ENCODE assay signal across 13 cellular contexts in the genomic region with DNA sequence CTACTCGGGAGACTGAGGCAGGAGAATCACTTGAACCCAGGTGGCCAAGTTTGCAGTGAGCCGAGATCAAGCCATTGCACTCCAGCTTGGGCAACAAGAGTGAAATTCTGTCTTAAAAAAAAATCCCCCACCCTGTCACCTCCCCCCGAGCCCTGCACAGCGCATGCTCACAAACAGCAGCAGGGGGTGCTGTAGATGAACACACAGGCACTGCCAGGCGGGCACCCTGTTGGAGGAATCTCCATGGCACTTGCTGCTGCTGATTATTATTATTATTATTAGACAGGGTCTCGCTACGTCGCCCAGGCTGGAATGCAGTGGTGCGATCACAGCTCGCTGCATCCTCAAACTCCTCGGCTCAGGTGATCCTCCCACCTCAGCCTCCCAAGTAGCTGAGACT. TPM values are rescaled to one million over a fixed set of nuclear protein-coding genes. Genes with fewer than 3 reads are reported as not detected.
A peak's percentile ranks its signal among the peaks of the same experiment; 100 is the strongest.
DNase-seq lines count a peak whose midpoint lies in the region; ATAC-seq and TF ChIP-seq lines count a peak whose summit lies in the region.
"Had no signal": no experiment of that assay in that cellular context is flagged by ENCODE, and none has a peak within 500 bp of the region (broad histone marks: within the 10 kb centered on the region; RNA-seq: fewer than 3 reads in every experiment).

No MANE protein-coding gene starts in this region.

- H3K79me2 ChIP-seq in OCI-LY7 (ENCODE audit: insufficient read depth, low read depth, low read length) (no peaks in the 10 kb centered on the region), fibroblast of lung (ENCODE audit: control insufficient read depth, insufficient read depth, low read length) (no peaks in the 10 kb centered on the region)

- no peak overlapping the region for H3K4me3 ChIP-seq in OCI-LY7 (ENCODE audit: low read depth, low read length, poor library complexity, severe bottlenecking)
- H3K4me3 ChIP-seq in fibroblast of lung (replicated peaks in 1 of 4; ENCODE audit: control extremely low read depth in 1 of 4, insufficient read depth in 1 of 4, low read depth in 3 of 4, low read length in 4 of 4) = no peak overlapping the region

- H3K36me3 Mint-ChIP-seq in effector memory CD8-positive, alpha-beta T cell (ENCODE audit: insufficient read depth) = no peaks in the 10 kb centered on the region
- H3K36me3 Mint-ChIP-seq: naive B cell had no signal

- H3K9ac ChIP-seq in fibroblast of lung (ENCODE audit: insufficient read depth, low read length) = no peak overlapping the region

- peak; percentile 38; the same call in 2 of the 3 replicates for TF ChIP-seq CTCF in GM12872 (IDR thresholded peaks at IDR 0.05; ENCODE audit: insufficient read depth, low read depth, low read length)
- TF ChIP-seq CTCF in OCI-LY7 (conservative IDR thresholded peaks at IDR 0.05; ENCODE audit: low read length) = peak; percentile 57
- TF ChIP-seq CTCF in fibroblast of lung (conservative IDR thresholded peaks at IDR 0.05 in 1 of 2, IDR thresholded peaks at IDR 0.05 in 1 of 2; ENCODE audit: low read depth in 1 of 2, low read length in 2 of 2) = peak; percentile 16 to 49

- H3K27me3 Mint-ChIP-seq in effector memory CD8-positive, alpha-beta T cell = peaks cover 24 to 50% of the 10 kb centered on the region in 2 donors

- H3K27ac Mint-ChIP-seq in effector memory CD8-positive, alpha-beta T cell = no peak overlapping the region

- H3K27me3 ChIP-seq in fibroblast of lung (ENCODE audit: control insufficient read depth, insufficient read depth, low read length) = peaks cover 3% of the 10 kb centered on the region

- H3K27ac ChIP-seq in OCI-LY7 (ENCODE audit: low read depth, low read length, poor library complexity, severe bottlenecking) (no peak overlapping the region), fibroblast of lung (ENCODE audit: insufficient read depth, low read length) (no peak overlapping the region)

- H3K4me3 Mint-ChIP-seq in effector memory CD8-positive, alpha-beta T cell = no peak overlapping the region
- H3K4me3 Mint-ChIP-seq: activated T-cell treated with anti-CD3 and anti-CD28 coated beads, Interleukin-2, amount 50 U/mL, for 4 hours had no signal

- H3K4me1 ChIP-seq in OCI-LY7 (ENCODE audit: insufficient read depth, low read length, poor library complexity, severe bottlenecking) = no peaks in the 10 kb centered on the region
- H3K4me1 ChIP-seq in fibroblast of lung (ENCODE audit: control insufficient read depth, extremely low read depth, insufficient read depth, low read length) = no peaks in the 10 kb centered on the region

- H3K9me3 ChIP-seq in OCI-LY7 (ENCODE audit: low read length) (no peaks in the 10 kb centered on the region), fibroblast of lung (ENCODE audit: control insufficient read depth, insufficient read depth, low read depth, low read length) (no peaks in the 10 kb centered on the region)

- peak; percentile 41 for DNase-seq in AG20443 (ENCODE audit: low spot score)
- DNase-seq in OCI-LY7 (ENCODE audit: low spot score) = peak; percentile 37
- DNase-seq in fibroblast of lung (ENCODE audit: low read depth in 2 of 2) = no peak
- DNase-seq in effector memory CD8-positive, alpha-beta T cell = no peak
- no peak for DNase-seq in activated effector memory CD4-positive, alpha-beta T cell treated with Interleukin-2 at 50 U/mL for 16 hours
- DNase-seq: activated T-cell treated with anti-CD3 and anti-CD28 coated beads, Interleukin-2, amount 50 U/mL, for 4 hours; naive B cell; NCI-H1930; substantia nigra; T-helper 1 cell had no signal

- CTCF ChIA-PET in OCI-LY7 (lab: Charles Lee; ENCODE audit: unreplicated experiment) = no interaction called here

- no peaks in the 10 kb centered on the region for H3K4me1 Mint-ChIP-seq in effector memory CD8-positive, alpha-beta T cell (ENCODE audit: low read depth in 2 of 2)

- no peaks in the 10 kb centered on the region for H3K9me2 ChIP-seq in OCI-LY7 (ENCODE audit: insufficient read depth, low read length)

- H4K20me1 ChIP-seq in OCI-LY7 (ENCODE audit: insufficient read depth, low read length) (no peaks in the 10 kb centered on the region), fibroblast of lung (ENCODE audit: control insufficient read depth, extremely low read depth, insufficient read depth, low read length) (no peaks in the 10 kb centered on the region)

- ATAC-seq in HG03139 (IDR thresholded peaks at IDR 0.05; ENCODE audit: unreplicated experiment) = no peak
- no peak for ATAC-seq in HG03571 (IDR thresholded peaks at IDR 0.05; ENCODE audit: unreplicated experiment)
- ATAC-seq in effector memory CD8-positive, alpha-beta T cell (replicated peaks) = no peak
- ATAC-seq: activated T-cell treated with anti-CD3 and anti-CD28 coated beads, Interleukin-2, amount 50 U/mL, for 4 hours had no signal

- H3K36me3 ChIP-seq in OCI-LY7 (ENCODE audit: insufficient read depth, low read length) (no peaks in the 10 kb centered on the region), fibroblast of lung (ENCODE audit: control insufficient read depth, insufficient read depth, low read length) (no peaks in the 10 kb centered on the region)

- no TSS peak for BruUV-seq in OCI-LY7 (replicated peaks; lab: Mats Ljungman, UMichigan)

- POLR2A ChIA-PET in OCI-LY7 (lab: Charles Lee) = no interaction called here

- H2AFZ ChIP-seq in OCI-LY7 (ENCODE audit: low read length) (no peak overlapping the region), fibroblast of lung (ENCODE audit: low read length) (no peak overlapping the region)

- H3K9me3 Mint-ChIP-seq in effector memory CD8-positive, alpha-beta T cell = no peaks in the 10 kb centered on the region
- H3K9me3 Mint-ChIP-seq: activated T-cell treated with anti-CD3 and anti-CD28 coated beads, Interleukin-2, amount 50 U/mL, for 4 hours; naive B cell had no signal

- intact Hi-C loops in OCI-LY7 (cut with micrococcal nuclease; ENCODE audit: unreplicated experiment) = loop anchor here (5.0 kb wide), 1 partner anchor 50 kb away; no protein-coding TSS in a partner anchor

- H3K4me2 ChIP-seq in OCI-LY7 (ENCODE audit: low read length) (no peak overlapping the region), fibroblast of lung (ENCODE audit: extremely low read depth, insufficient read depth, low read length) (no peak overlapping the region)

RNA-seq across cellular contexts. Expression of a gene that starts 24.6 kb away (rescaled TPM):
- 3.7 and 4.4 TPM in 2 replicates for total RNA-seq in OCI-LY7 (2014; rRNA removed; shearing (Covaris generic))
- total RNA-seq in OCI-LY7 (2022) (9.2 and 10.9 TPM in 2 replicates), fibroblast of lung (14.6 and 20.3 TPM in 2 replicates)
- polyA plus RNA-seq in fibroblast of lung = 14.0 and 23.2 TPM in 2 replicates
- polyA plus RNA-seq in fibroblast of lung (2012) = 24.6 and 32.2 TPM in 2 replicates
- polyA minus RNA-seq in fibroblast of lung (ENCODE audit: low replicate concordance) = 23.3 and 44.3 TPM in 2 replicates

Comparison
In these comparisons a context has a peak if more than half of its experiments do, and no peak if none do; other contexts are left out.
1. DNase-seq: peak in AG20443 (single experiment) and OCI-LY7 (single experiment); none in fibroblast of lung (0 of 2), effector memory CD8-positive, alpha-beta T cell (0 of 3) and activated effector memory CD4-positive, alpha-beta T cell treated with Interleukin-2 at 50 U/mL for 16 hours (single experiment).
2. Peak in every context shown above with its lines, with median percentiles within 50 percentile points of each other: CTCF ChIP-seq.